Comparison of ENCODE assay signal across 29 cellular contexts in the genomic region with DNA sequence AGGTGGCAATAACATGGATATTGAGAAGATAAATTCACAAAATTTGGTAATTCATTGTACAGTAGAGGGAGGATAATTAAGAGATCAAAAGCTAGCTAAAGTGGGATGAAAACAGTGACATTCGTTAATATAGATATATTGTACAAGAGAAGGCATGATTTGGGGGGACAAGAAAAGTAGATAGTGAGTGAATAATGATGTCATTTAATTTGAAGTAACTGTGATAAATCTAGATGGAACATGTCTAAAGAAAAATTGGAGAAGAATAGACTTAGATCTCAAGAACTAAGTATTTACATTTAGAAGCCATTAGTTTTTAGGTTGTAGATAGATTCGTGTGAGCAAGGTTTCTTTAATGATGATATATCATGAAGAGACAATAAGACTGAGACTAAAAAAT.
"Had no signal": no experiment of that assay in that cellular context is flagged by ENCODE, and none has a peak within 500 bp of the region (broad histone marks: within the 10 kb centered on the region; RNA-seq: fewer than 3 reads in every experiment).

No MANE protein-coding gene starts in this region.

- H3K27me3 ChIP-seq: colonic mucosa, dorsolateral prefrontal cortex, esophagus muscularis mucosa, esophagus squamous epithelium, foreskin keratinocyte, gastrocnemius medialis, gastroesophageal sphincter, heart left ventricle, heart right ventricle had no signal

- DNase-seq: colonic mucosa; cortex of kidney; dermis blood vessel endothelial cell; dorsolateral prefrontal cortex; effector CD4-positive, alpha-beta T cell; effector CD8-positive, alpha-beta T cell; effector memory CD4-positive, alpha-beta T cell; effector memory CD8-positive, alpha-beta T cell; endodermal cell; erythroblast; esophagus squamous epithelium; foreskin fibroblast; foreskin keratinocyte; foreskin melanocyte; gastrocnemius medialis; glutamatergic neuron; head of caudate nucleus; heart left ventricle; heart right ventricle had no signal

- H3K9me3 ChIP-seq: colonic mucosa, esophagus muscularis mucosa, esophagus squamous epithelium, gastrocnemius medialis, gastroesophageal sphincter, heart left ventricle, heart right ventricle had no signal

- H3K27ac ChIP-seq: colonic mucosa, coronary artery, dorsolateral prefrontal cortex, epithelial cell of prostate, esophagus muscularis mucosa, esophagus squamous epithelium, foreskin keratinocyte, gastrocnemius medialis, gastroesophageal sphincter, heart left ventricle, heart right ventricle had no signal

- H3K27ac Mint-ChIP-seq: dendritic cell treated with granulocyte-macrophage colony-stimulating factor and Interleukin-4, amounts not matched to agents 40 ng/mL and 50 ng/mL, for 4 days; effector memory CD8-positive, alpha-beta T cell; endodermal cell had no signal

- H3K4me1 ChIP-seq: colonic mucosa, esophagus muscularis mucosa, esophagus squamous epithelium, foreskin keratinocyte, gastrocnemius medialis, gastroesophageal sphincter, heart left ventricle, heart right ventricle had no signal

- H3K4me3 ChIP-seq: colonic mucosa, coronary artery, dorsolateral prefrontal cortex, esophagus muscularis mucosa, esophagus squamous epithelium, gastrocnemius medialis, gastroesophageal sphincter, heart left ventricle, heart right ventricle had no signal

- H3K36me3 ChIP-seq: colonic mucosa, esophagus muscularis mucosa, esophagus squamous epithelium, gastrocnemius medialis, gastroesophageal sphincter, heart left ventricle, heart right ventricle had no signal

- FAIRE-seq: colon, endometrium, endothelial cell of umbilical vein, frontal cortex had no signal

- ATAC-seq: effector memory CD8-positive, alpha-beta T cell; esophagus mucosa; foreskin keratinocyte; gastrocnemius medialis; gastroesophageal sphincter; heart left ventricle; heart right ventricle had no signal

- H3K9me3 Mint-ChIP-seq: dendritic cell treated with granulocyte-macrophage colony-stimulating factor and Interleukin-4, amounts not matched to agents 40 ng/mL and 50 ng/mL, for 4 days; endodermal cell had no signal

- H3K27me3 Mint-ChIP-seq: dendritic cell treated with granulocyte-macrophage colony-stimulating factor and Interleukin-4, amounts not matched to agents 40 ng/mL and 50 ng/mL, for 4 days; effector memory CD8-positive, alpha-beta T cell had no signal

- H3K4me3 Mint-ChIP-seq: dendritic cell treated with granulocyte-macrophage colony-stimulating factor and Interleukin-4, amounts not matched to agents 40 ng/mL and 50 ng/mL, for 4 days; effector memory CD8-positive, alpha-beta T cell; endodermal cell had no signal
